Comparison of ENCODE assay signal across 23 cellular contexts in genomic region chr18:58547864-58548263, GRCh38.
DNase-seq lines count a peak whose midpoint lies in the region; ATAC-seq and TF ChIP-seq lines count a peak whose summit lies in the region.
"Had no signal": no experiment of that assay in that cellular context is flagged by ENCODE, and none has a peak within 500 bp of the region (broad histone marks: within the 10 kb centered on the region; RNA-seq: fewer than 3 reads in every experiment).

No MANE protein-coding gene starts in this region.

- H2AFZ ChIP-seq in Loucy (ENCODE audit: low read length) = peak overlapping the region; percentile 45; the same call in 1 of the 2 replicates

- peaks cover 70% of the 10 kb centered on the region for H3K4me1 Mint-ChIP-seq in activated T-cell treated with anti-CD3 and anti-CD28 coated beads, Interleukin-2, amount 50 U/mL, for 4 hours (ENCODE audit: low read depth)

- intact Hi-C loops in mucosa of descending colon (cut with DNase I, micrococcal nuclease) (loop anchor here in 1 of 2 donors (10.0 kb wide), 1 partner anchor 127 kb away; the partner anchor contains the start of gene MALT1), sciatic nerve (cut with DNase I) (no loop called here)

- H3K9me3 Mint-ChIP-seq in activated T-cell treated with anti-CD3 and anti-CD28 coated beads, Interleukin-2, amount 50 U/mL, for 4 hours = no peaks in the 10 kb centered on the region
- H3K9me3 Mint-ChIP-seq: HFFc6 had no signal

- no peaks in the 10 kb centered on the region for H3K36me3 Mint-ChIP-seq in activated T-cell treated with anti-CD3 and anti-CD28 coated beads, Interleukin-2, amount 50 U/mL, for 4 hours (ENCODE audit: insufficient read depth)
- H3K36me3 Mint-ChIP-seq: memory B cell had no signal

- H3K4me2 ChIP-seq in Loucy (ENCODE audit: low read depth, low read length, poor library complexity, severe bottlenecking) = no peak overlapping the region

- H3K9me3 ChIP-seq in Loucy (ENCODE audit: insufficient read depth, low read depth, low read length) = no peaks in the 10 kb centered on the region
- H3K9me3 ChIP-seq in mucosa of descending colon = no peaks in the 10 kb centered on the region
- H3K9me3 ChIP-seq: body of pancreas, SJSA1, spleen had no signal

- H3K9ac ChIP-seq in Loucy (ENCODE audit: low read depth, low read length, poor library complexity, severe bottlenecking) = no peak overlapping the region

- H3K36me3 ChIP-seq in Loucy (ENCODE audit: insufficient read depth, low read length) (no peaks in the 10 kb centered on the region), mucosa of descending colon (ENCODE audit: low read depth) (no peaks in the 10 kb centered on the region)
- H3K36me3 ChIP-seq: spleen had no signal

- no peak for DNase-seq in activated T-cell treated with anti-CD3 and anti-CD28 coated beads, Interleukin-2, amount 50 U/mL, for 4 hours
- no peak for DNase-seq in activated T-cell treated with anti-CD3 and anti-CD28 coated beads, Interleukin-2, amount 50 U/mL, for 1 hour
- DNase-seq in mucosa of descending colon = no peak
- DNase-seq in cortex of kidney (lab: John Stamatoyannopoulos, UW) = no peak
- DNase-seq in AG08395 (ENCODE audit: low spot score) = no peak
- DNase-seq in sciatic nerve (ENCODE audit: low spot score) = no peak
- DNase-seq: activated CD4-positive, alpha-beta T cell treated with anti-CD3 and anti-CD28 coated beads, Interleukin-2, amount 50 U/mL, for 1 hour; body of pancreas; DMS153; effector CD8-positive, alpha-beta T cell; HFFc6; left cardiac atrium; NCI-H1048; NCI-H2029; occipital lobe; spleen; stimulated activated CD4-positive, alpha-beta T cell treated with anti-CD3 and anti-CD28 coated beads, Interleukin-4, amount 100 ng/mL, for 1 hour; stimulated activated naive CD4-positive, alpha-beta T cell treated with Interleukin-2 at 50 U/mL for 16 hours had no signal

- no peaks in the 10 kb centered on the region for H3K27me3 ChIP-seq in Loucy (ENCODE audit: insufficient read depth, low read length, poor library complexity, severe bottlenecking)
- H3K27me3 ChIP-seq: body of pancreas, foreskin keratinocyte, SJSA1, spleen had no signal

- H3K4me3 ChIP-seq in Loucy (ENCODE audit: low read length, poor library complexity, severe bottlenecking) (no peak overlapping the region), mucosa of descending colon (no peak overlapping the region)
- H3K4me3 ChIP-seq: body of pancreas, SJSA1, spleen had no signal

- H3K79me2 ChIP-seq in Loucy (ENCODE audit: insufficient read depth, low read length) = no peaks in the 10 kb centered on the region

- H3K4me1 ChIP-seq in Loucy (ENCODE audit: insufficient read depth, low read length, poor library complexity, severe bottlenecking) = no peaks in the 10 kb centered on the region
- H3K4me1 ChIP-seq in mucosa of descending colon (ENCODE audit: low read depth) = peaks cover 20% of the 10 kb centered on the region

- no peaks in the 10 kb centered on the region for H3F3A ChIP-seq in Loucy (ENCODE audit: low read depth)

- no peak overlapping the region for H3K4me3 Mint-ChIP-seq in activated T-cell treated with anti-CD3 and anti-CD28 coated beads, Interleukin-2, amount 50 U/mL, for 4 hours
- H3K4me3 Mint-ChIP-seq: HFFc6, memory B cell had no signal

- peak overlapping the region; percentile 98 for H3K27ac ChIP-seq in C4-2B
- H3K27ac ChIP-seq: body of pancreas, foreskin keratinocyte, SJSA1, spleen had no signal

- no peaks in the 10 kb centered on the region for H4K20me1 ChIP-seq in Loucy (ENCODE audit: insufficient read depth, low read length, poor library complexity, severe bottlenecking)

- no peaks in the 10 kb centered on the region for H3K27me3 Mint-ChIP-seq in activated T-cell treated with anti-CD3 and anti-CD28 coated beads, Interleukin-2, amount 50 U/mL, for 4 hours (ENCODE audit: low read depth)
- H3K27me3 Mint-ChIP-seq: memory B cell had no signal

- no peak for TF ChIP-seq CTCF in C4-2B (conservative IDR thresholded peaks at IDR 0.05)
- TF ChIP-seq CTCF in Loucy (conservative IDR thresholded peaks at IDR 0.05; ENCODE audit: low read length) = no peak
- TF ChIP-seq CTCF in mucosa of descending colon (IDR thresholded peaks at IDR 0.05) = no peak

- ATAC-seq in activated T-cell treated with anti-CD3 and anti-CD28 coated beads, Interleukin-2, amount 50 U/mL, for 4 hours = peak; percentile 49 to 58
- ATAC-seq in mucosa of descending colon (peak; percentile 54), sciatic nerve (no peak)
- ATAC-seq: body of pancreas, left cardiac atrium had no signal

- H3K9me2 ChIP-seq in Loucy (replicated peaks; ENCODE audit: low read depth, low read length) = no peaks in the 10 kb centered on the region
